In the genomic region with DNA sequence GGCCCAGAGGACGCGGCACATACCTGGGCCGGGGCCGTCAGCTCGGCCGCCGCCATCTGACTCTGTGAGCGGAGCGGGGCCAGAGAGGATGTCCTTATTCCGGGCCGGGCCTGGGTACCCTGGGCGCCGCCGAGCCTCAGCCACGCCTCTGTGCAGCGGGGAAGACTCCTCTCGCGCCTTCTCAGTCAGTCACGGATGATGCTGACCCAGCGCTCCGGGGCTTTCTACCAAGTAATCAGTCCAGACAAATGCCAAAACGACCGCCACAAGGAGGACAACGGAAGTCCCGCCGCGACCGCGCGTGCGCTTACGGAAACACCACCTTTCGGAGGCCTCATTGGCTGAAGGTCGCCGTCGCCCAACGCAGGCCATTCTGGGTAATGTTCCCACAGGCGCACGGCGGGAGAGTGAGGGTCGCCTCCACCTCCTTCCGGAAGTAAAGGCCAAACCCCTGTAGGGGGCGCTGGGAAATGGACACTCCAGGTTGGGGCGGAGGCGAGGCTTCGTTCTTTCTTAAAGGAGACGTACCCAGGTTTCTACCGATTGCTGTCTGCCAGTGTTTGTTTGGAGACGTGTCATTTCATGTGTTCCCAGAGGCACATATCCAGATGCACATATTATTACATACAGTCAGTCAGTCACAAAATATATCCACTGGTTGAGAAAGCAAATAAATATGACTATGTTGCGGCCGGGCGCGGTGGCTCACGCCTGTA, we compare ENCODE assay signal across 8 cellular contexts. TPM values are rescaled to one million over a fixed set of nuclear protein-coding genes. Genes with fewer than 3 reads are reported as not detected.
DNase-seq lines count a peak whose midpoint lies in the region; ATAC-seq and TF ChIP-seq lines count a peak whose summit lies in the region.

A gene (minus strand): TSS at position 288 of the 716 bp plus-strand sequence. CDS start 232 bp downstream, at position 56.

- peak in 3 of 4 experiments; percentile 67 to 77 (median 76) for TF ChIP-seq CTCF in gastroesophageal sphincter (IDR thresholded peaks at IDR 0.05)

- no peak within 1 kb of the TSS for H2BK12ac ChIP-seq in neuronal stem cell (ENCODE audit: low read length)

- H3K36me3 ChIP-seq in gastroesophageal sphincter, result peaks cover 0 to 35% of the 10 kb centered on the region in 2 donors
- H3K36me3 ChIP-seq in neuronal stem cell (replicated peaks in 1 of 2; ENCODE audit: control insufficient read depth in 2 of 2, insufficient read depth in 2 of 2, low read length in 2 of 2), result peaks cover 15 to 32% of the 10 kb centered on the region in 2 donors

- H3K27me3 ChIP-seq in gastroesophageal sphincter (no peaks in the 10 kb centered on the region), neuronal stem cell (ENCODE audit: control insufficient read depth in 3 of 3, insufficient read depth in 3 of 3, low read depth in 1 of 3, low read length in 3 of 3) (no peaks in the 10 kb centered on the region)

- no peak within 1 kb of the TSS for H3K23ac ChIP-seq in neuronal stem cell (ENCODE audit: low read depth, low read length, poor library complexity)

- H4K91ac ChIP-seq in neuronal stem cell (ENCODE audit: low read depth, low read length, poor library complexity), result no peak within 1 kb of the TSS

- no peak within 1 kb of the TSS for H4K8ac ChIP-seq in neuronal stem cell (ENCODE audit: low read depth, low read length)

- peak within 1 kb of the TSS; percentile 94 for H2AFZ ChIP-seq in neuronal stem cell (ENCODE audit: low read length)

- peak within 1 kb of the TSS; percentile 88 for H2AK5ac ChIP-seq in neuronal stem cell (ENCODE audit: low read depth, low read length)

- peak in 1 of 2 donors; percentile 38 for TF ChIP-seq POLR2A in gastroesophageal sphincter (IDR thresholded peaks at IDR 0.05)

- H3K4me3 ChIP-seq in gastroesophageal sphincter, result peak within 1 kb of the TSS; percentile 91 to 94
- H3K4me3 ChIP-seq in neuronal stem cell (ENCODE audit: low read length in 2 of 2), result peak within 1 kb of the TSS; percentile 99

- peak within 1 kb of the TSS; percentile 82 to 92 (median 92) for H3K27ac Mint-ChIP-seq in IgD-negative memory B cell
- peak within 1 kb of the TSS; percentile 89 for H3K27ac Mint-ChIP-seq in activated naive CD4-positive, alpha-beta T cell treated with anti-CD3 and anti-CD28 coated beads, Interleukin-2, amount 10 ng/mL, durations not matched to agents 7 days and 5 days

- no peaks in the 10 kb centered on the region for H3K27me3 Mint-ChIP-seq in IgD-negative memory B cell
- no peaks in the 10 kb centered on the region for H3K27me3 Mint-ChIP-seq in activated naive CD4-positive, alpha-beta T cell treated with anti-CD3 and anti-CD28 coated beads, Interleukin-2, amount 10 ng/mL, durations not matched to agents 7 days and 5 days

- H3K4me1 ChIP-seq in gastroesophageal sphincter (peaks cover 2 to 27% (median 9%) of the 10 kb centered on the region in 3 donors), neuronal stem cell (ENCODE audit: control insufficient read depth in 2 of 2, insufficient read depth in 1 of 2, low read depth in 1 of 2, low read length in 2 of 2) (peaks cover 5 to 7% of the 10 kb centered on the region in 2 donors)

- CTCF ChIA-PET in activated naive CD4-positive, alpha-beta T cell treated with anti-CD3 and anti-CD28 coated beads, Interleukin-2, amount 10 ng/mL, durations not matched to agents 7 days and 5 days (lab: Charles Lee), result no interaction called here

- WGBS in gastroesophageal sphincter (ENCODE audit: low coverage in 1 of 2), 2 donors, result 2% methylated on average over 6 of the region's 54 CpGs; no CpG with 5 or more reads in 1 of the 2 donors
- WGBS in neuronal stem cell (ENCODE audit: extremely low coverage in 2 of 2, insufficient read length in 2 of 2, insufficient replicate concordance in 1 of 2), 2 donors, result no CpG with 5 or more reads among the region's 54 CpGs

- DNase-seq in DMS 273 treated with DMSO at 0.1 percent for 48 hours (lab: John Stamatoyannopoulos, UW), result peak; percentile 92
- peak; percentile 93 to 95 for DNase-seq in SHP77 (lab: John Stamatoyannopoulos, UW)
- DNase-seq in activated naive CD4-positive, alpha-beta T cell treated with anti-CD3 and anti-CD28 coated beads, Interleukin-2, amount 10 ng/mL, durations not matched to agents 7 days and 5 days, result peak; percentile 95
- DNase-seq in neuronal stem cell (ENCODE audit: low spot score), result peak; percentile 92
- DNase-seq in stromal cell of bone marrow (ENCODE audit: low read depth), result peak; percentile 93

- peaks cover 15 to 21% (median 16%) of the 10 kb centered on the region in 3 donors for H3K4me1 Mint-ChIP-seq in IgD-negative memory B cell
- H3K4me1 Mint-ChIP-seq in activated naive CD4-positive, alpha-beta T cell treated with anti-CD3 and anti-CD28 coated beads, Interleukin-2, amount 10 ng/mL, durations not matched to agents 7 days and 5 days, result peaks cover 19% of the 10 kb centered on the region

- peak within 1 kb of the TSS; percentile 72 for H3K4me2 ChIP-seq in neuronal stem cell (ENCODE audit: insufficient read depth, low read length, poor library complexity, severe bottlenecking)

- H3K4ac ChIP-seq in neuronal stem cell (ENCODE audit: low read length), result no peak within 1 kb of the TSS

- H3K18ac ChIP-seq in neuronal stem cell (ENCODE audit: low read length), result peak within 1 kb of the TSS; percentile 93

- peak within 1 kb of the TSS; percentile 94 to 99 (median 98) for H3K4me3 Mint-ChIP-seq in IgD-negative memory B cell
- H3K4me3 Mint-ChIP-seq in activated naive CD4-positive, alpha-beta T cell treated with anti-CD3 and anti-CD28 coated beads, Interleukin-2, amount 10 ng/mL, durations not matched to agents 7 days and 5 days, result peak within 1 kb of the TSS; percentile 88

- peaks cover 5% of the 10 kb centered on the region for H3K79me1 ChIP-seq in neuronal stem cell (ENCODE audit: low read depth, low read length)

- H3K9me3 ChIP-seq in gastroesophageal sphincter, result peaks cover 0 to 70% (median 0%) of the 10 kb centered on the region in 3 donors
- H3K9me3 ChIP-seq in neuronal stem cell (replicated peaks in 1 of 2; ENCODE audit: control insufficient read depth in 2 of 2, insufficient read depth in 1 of 2, low read depth in 1 of 2, low read length in 2 of 2), result peaks cover 27 to 52% of the 10 kb centered on the region in 2 donors

- peaks cover 20 to 41% (median 31%) of the 10 kb centered on the region in 3 donors for H3K9me3 Mint-ChIP-seq in IgD-negative memory B cell
- H3K9me3 Mint-ChIP-seq in activated naive CD4-positive, alpha-beta T cell treated with anti-CD3 and anti-CD28 coated beads, Interleukin-2, amount 10 ng/mL, durations not matched to agents 7 days and 5 days, result peaks cover 49% of the 10 kb centered on the region

- peak within 1 kb of the TSS; percentile 79 for H2BK5ac ChIP-seq in neuronal stem cell (ENCODE audit: low read length)

- no peak within 1 kb of the TSS for H2BK120ac ChIP-seq in neuronal stem cell (ENCODE audit: low read depth, low read length)

- H3K27ac ChIP-seq in gastroesophageal sphincter (peak within 1 kb of the TSS; percentile 66 to 90 (median 87)), neuronal stem cell (replicated peaks; ENCODE audit: low read length) (no peak within 1 kb of the TSS)

- ATAC-seq in GM21515 (IDR thresholded peaks at IDR 0.05; ENCODE audit: unreplicated experiment) (peak; percentile 87), gastroesophageal sphincter (peak; percentile 98)

- H3K9ac ChIP-seq in neuronal stem cell (ENCODE audit: low read depth, low read length, poor library complexity), result peak within 1 kb of the TSS; percentile 98

- no peak within 1 kb of the TSS for H2BK15ac ChIP-seq in neuronal stem cell (ENCODE audit: low read length)

- peaks cover 25% of the 10 kb centered on the region for H3K36me3 Mint-ChIP-seq in IgD-negative memory B cell
- peaks cover 47% of the 10 kb centered on the region for H3K36me3 Mint-ChIP-seq in activated naive CD4-positive, alpha-beta T cell treated with anti-CD3 and anti-CD28 coated beads, Interleukin-2, amount 10 ng/mL, durations not matched to agents 7 days and 5 days

- no peak for TF ChIP-seq EP300 in gastroesophageal sphincter (IDR thresholded peaks at IDR 0.05)

- no peak within 1 kb of the TSS for H3K14ac ChIP-seq in neuronal stem cell (ENCODE audit: low read length)

RNA-seq across cellular contexts. Expression of the gene that starts here (rescaled TPM):
- 7.8 TPM for polyA plus RNA-seq in IgD-negative memory B cell
- 1 to 10 TPM; 4.2 to 8.6 (median 5.2) TPM for total RNA-seq in gastroesophageal sphincter
- 9.8 TPM for polyA plus RNA-seq in neuronal stem cell (2013, experiment 1 of 2)
- polyA plus RNA-seq in neuronal stem cell (2013, experiment 2 of 2), result 9.8 TPM
